Comparison of ENCODE assay signal across 1 cellular context in genomic region chr1:208868554-208868953, GRCh38.
TF ChIP-seq lines count a peak whose summit lies in the region.

No MANE protein-coding gene starts in this region.

TF ChIP-seq in endothelial cell of umbilical vein, 7 proteins besides CTCF, POLR2A, EP300 and RAD21 (continued from another document):
- peak; percentile 27 for TF ChIP-seq JUN (IDR thresholded peaks at IDR 0.05; ENCODE audit: borderline replicate concordance, insufficient read depth, insufficient read length, low read depth)
